ENCODE assay signal across 9 cellular contexts in genomic region chr9:19934301-19934868, GRCh38.
DNase-seq lines count a peak whose midpoint lies in the region; ATAC-seq and TF ChIP-seq lines count a peak whose summit lies in the region.
"Had no signal": no experiment of that assay in that cellular context is flagged by ENCODE, and none has a peak within 500 bp of the region (broad histone marks: within the 10 kb centered on the region; RNA-seq: fewer than 3 reads in every experiment).

No MANE protein-coding gene starts in this region.

- peaks cover 7 to 9% (median 8%) of the 10 kb centered on the region in 3 donors for H3K4me1 Mint-ChIP-seq in T-cell
- H3K4me1 Mint-ChIP-seq in naive thymus-derived CD8-positive, alpha-beta T cell = peaks cover 4 to 13% (median 9%) of the 10 kb centered on the region in 4 donors
- H3K4me1 Mint-ChIP-seq in effector memory CD8-positive, alpha-beta T cell (ENCODE audit: low read depth in 2 of 2) = peaks cover 0 to 5% of the 10 kb centered on the region in 2 donors

- H3K4me3 ChIP-seq in AG04450 (ENCODE audit: low read depth, low read length) (peak overlapping the region; percentile 51), fibroblast of villous mesenchyme (ENCODE audit: low read depth, low read length) (peak overlapping the region; percentile 52)

- CTCF ChIA-PET in AG04450 (lab: Charles Lee) = interaction anchor here (1.2 kb wide), 1 partner anchor 9 kb away, joined by 4 read pairs; no protein-coding TSS in a partner anchor
- CTCF ChIA-PET in T-cell (lab: Charles Lee) = interaction anchor here in 1 of 2 donors (0.5 kb wide), 1 partner anchor 1086 kb away, joined by 3 read pairs; no protein-coding TSS in a partner anchor

- POLR2A ChIA-PET in AG04450 (lab: Yijun Ruan, JAX) = interaction anchor here (0.6 kb wide), 1 partner anchor 728 kb away, joined by 4 read pairs; no protein-coding TSS in a partner anchor
- POLR2A ChIA-PET in T-cell (lab: Charles Lee) = no interaction called here
- POLR2A ChIA-PET in naive thymus-derived CD8-positive, alpha-beta T cell (lab: Charles Lee) = no interaction called here

- H3K27ac ChIP-seq in AG04450 (ENCODE audit: low read depth, low read length) = no peak overlapping the region

- no peaks in the 10 kb centered on the region for H3K9me3 ChIP-seq in AG04450 (ENCODE audit: control insufficient read depth, insufficient read depth, low read length)

- TF ChIP-seq CTCF in AG04450 (IDR thresholded peaks at IDR 0.05; ENCODE audit: low read depth, low read length) (no peak), fibroblast of villous mesenchyme (IDR thresholded peaks at IDR 0.05; ENCODE audit: insufficient read depth, low read depth, low read length) (no peak)

- H3K27me3 ChIP-seq in AG04450 (ENCODE audit: control insufficient read depth, insufficient read depth, low read length) = no peaks in the 10 kb centered on the region

- H3K27me3 Mint-ChIP-seq in T-cell = peaks cover 10 to 14% of the 10 kb centered on the region in 2 donors
- H3K27me3 Mint-ChIP-seq in naive thymus-derived CD8-positive, alpha-beta T cell = peaks cover 8 to 35% (median 10%) of the 10 kb centered on the region in 5 donors
- H3K27me3 Mint-ChIP-seq in effector memory CD8-positive, alpha-beta T cell = peaks cover 5 to 17% of the 10 kb centered on the region in 2 donors

- peak overlapping the region; percentile 57 to 73 (median 58) for H3K4me3 Mint-ChIP-seq in T-cell
- H3K4me3 Mint-ChIP-seq in naive thymus-derived CD8-positive, alpha-beta T cell = peak overlapping the region; percentile 31 to 82 (median 72)
- H3K4me3 Mint-ChIP-seq in effector memory CD8-positive, alpha-beta T cell = peak overlapping the region in 1 of 2 donors; percentile 40

- no peaks in the 10 kb centered on the region for H3K9me3 Mint-ChIP-seq in T-cell
- no peaks in the 10 kb centered on the region for H3K9me3 Mint-ChIP-seq in naive thymus-derived CD8-positive, alpha-beta T cell
- H3K9me3 Mint-ChIP-seq in effector memory CD8-positive, alpha-beta T cell = no peaks in the 10 kb centered on the region

- no peak overlapping the region for H3K27ac Mint-ChIP-seq in T-cell
- H3K27ac Mint-ChIP-seq in naive thymus-derived CD8-positive, alpha-beta T cell = peak overlapping the region in 1 of 10 donors; percentile 2
- no peak overlapping the region for H3K27ac Mint-ChIP-seq in effector memory CD8-positive, alpha-beta T cell

- H3K36me3 Mint-ChIP-seq in T-cell = no peaks in the 10 kb centered on the region
- no peaks in the 10 kb centered on the region for H3K36me3 Mint-ChIP-seq in naive thymus-derived CD8-positive, alpha-beta T cell
- H3K36me3 Mint-ChIP-seq in effector memory CD8-positive, alpha-beta T cell (ENCODE audit: insufficient read depth) = no peaks in the 10 kb centered on the region

- peak in 2 of 4 experiments; percentile 44 to 55 for ATAC-seq in T-cell (replicated peaks in 1 of 4)
- peak; percentile 35 to 53 for ATAC-seq in naive thymus-derived CD8-positive, alpha-beta T cell
- ATAC-seq in effector memory CD8-positive, alpha-beta T cell (replicated peaks) = no peak
- ATAC-seq in SK-N-SH treated with all-trans-retinoic acid at 6 μM for 48 hours = no peak
- ATAC-seq in HG03175 (IDR thresholded peaks at IDR 0.05; ENCODE audit: unreplicated experiment) = no peak

- no peak for DNase-seq in AG04450 (ENCODE audit: low read depth, low spot score)
- DNase-seq in T-cell = no peak
- DNase-seq in fibroblast of villous mesenchyme (ENCODE audit: low read depth) = peak; percentile 27
- peak in 1 of 10 donors; percentile 7 for DNase-seq in naive thymus-derived CD8-positive, alpha-beta T cell
- no peak for DNase-seq in effector memory CD8-positive, alpha-beta T cell
- DNase-seq in 8988T = no peak
- DNase-seq: NCI-H2227 treated with DMSO at 0.1 percent for 48 hours had no signal

TF ChIP-seq in SK-N-SH treated with all-trans-retinoic acid at 6 μM for 48 hours, 23 proteins besides CTCF, POLR2A, EP300 and RAD21:
- no peak for TF ChIP-seq SNAI2 (CRISPR knock-in tag; IDR thresholded peaks at IDR 0.05)
- no peak for TF ChIP-seq ZNF8 (CRISPR knock-in tag; IDR thresholded peaks at IDR 0.05)
- TF ChIP-seq RARB (CRISPR knock-in tag; IDR thresholded peaks at IDR 0.05) = no peak
- TF ChIP-seq ZC3H10 (CRISPR knock-in tag; IDR thresholded peaks at IDR 0.05) = no peak
- TF ChIP-seq ZFP3 (CRISPR knock-in tag; IDR thresholded peaks at IDR 0.05) = no peak
- no peak for TF ChIP-seq CSDC2 (CRISPR knock-in tag; IDR thresholded peaks at IDR 0.05)
- TF ChIP-seq ZNF565 (CRISPR knock-in tag; conservative IDR thresholded peaks at IDR 0.05; ENCODE audit: low read depth) = no peak
- TF ChIP-seq CREB5 (CRISPR knock-in tag; IDR thresholded peaks at IDR 0.05; ENCODE audit: low read depth) = no peak
- TF ChIP-seq PATZ1 (CRISPR knock-in tag; IDR thresholded peaks at IDR 0.05; ENCODE audit: borderline replicate concordance) = no peak
- TF ChIP-seq ZFP30 (CRISPR knock-in tag; IDR thresholded peaks at IDR 0.05) = no peak
- no peak for TF ChIP-seq PPARA (CRISPR knock-in tag; IDR thresholded peaks at IDR 0.05; ENCODE audit: borderline replicate concordance)
- TF ChIP-seq ZNF70 (CRISPR knock-in tag; IDR thresholded peaks at IDR 0.05) = no peak

Comparison
In these comparisons a context has a peak if more than half of its experiments do, and no peak if none do; other contexts are left out.
1. ATAC-seq: peak in naive thymus-derived CD8-positive, alpha-beta T cell (2 of 2); none in effector memory CD8-positive, alpha-beta T cell (single experiment), SK-N-SH treated with all-trans-retinoic acid at 6 μM for 48 hours (single experiment) and HG03175 (single experiment).